In the genomic region with DNA sequence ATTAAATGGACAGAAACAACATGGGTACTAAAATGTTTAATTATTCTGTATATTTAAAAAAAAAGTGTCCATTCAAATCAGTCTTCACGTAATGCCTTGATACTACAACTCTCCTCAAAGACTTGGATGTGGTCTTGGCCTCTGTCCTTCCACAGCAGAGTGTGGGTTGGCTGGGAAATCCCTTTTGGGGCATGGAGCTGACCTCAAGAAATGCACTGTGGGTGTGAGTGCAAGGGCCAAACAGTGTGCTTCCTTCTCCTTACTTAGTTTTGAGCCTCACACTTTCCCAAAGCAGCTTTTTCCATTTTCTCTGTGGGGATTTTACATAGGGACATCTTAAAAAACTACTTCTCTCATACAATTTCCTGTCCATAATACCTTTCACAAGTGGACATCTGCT, we compare ENCODE assay signal across 21 cellular contexts.
"Had no signal": no experiment of that assay in that cellular context is flagged by ENCODE, and none has a peak within 500 bp of the region (broad histone marks: within the 10 kb centered on the region; RNA-seq: fewer than 3 reads in every experiment).

No MANE protein-coding gene starts in this region.

- H3K9ac ChIP-seq: SK-N-SH had no signal

- H3K27ac ChIP-seq: HL-60, RWPE1 had no signal

- H3K9me3 ChIP-seq: MG63, SK-N-SH had no signal

- H3K4me3 ChIP-seq: MG63 had no signal

- H3K27me3 ChIP-seq: MG63 had no signal

- FAIRE-seq: HTR-8/SVneo, RCC 7860 had no signal

- H3K4me2 ChIP-seq: SK-N-SH had no signal

- DNase-seq: Karpas-422, KG1, MG63, NCI-H1092, NCI-H1436, NCI-H187, NCI-H2029, NCI-H2081 treated with DMSO at 0.1 percent for 48 hours, NCI-H2171, NCI-H226, NCI-H446, NCI-H510A, NCI-H524 treated with DMSO at 0.1 percent for 48 hours, NCI-H69, NCI-H774, SHP77, SK-N-SH had no signal

- H3K36me3 ChIP-seq: MG63 had no signal
